Comparison of ENCODE assay signal across 1 cellular context in the genomic region with DNA sequence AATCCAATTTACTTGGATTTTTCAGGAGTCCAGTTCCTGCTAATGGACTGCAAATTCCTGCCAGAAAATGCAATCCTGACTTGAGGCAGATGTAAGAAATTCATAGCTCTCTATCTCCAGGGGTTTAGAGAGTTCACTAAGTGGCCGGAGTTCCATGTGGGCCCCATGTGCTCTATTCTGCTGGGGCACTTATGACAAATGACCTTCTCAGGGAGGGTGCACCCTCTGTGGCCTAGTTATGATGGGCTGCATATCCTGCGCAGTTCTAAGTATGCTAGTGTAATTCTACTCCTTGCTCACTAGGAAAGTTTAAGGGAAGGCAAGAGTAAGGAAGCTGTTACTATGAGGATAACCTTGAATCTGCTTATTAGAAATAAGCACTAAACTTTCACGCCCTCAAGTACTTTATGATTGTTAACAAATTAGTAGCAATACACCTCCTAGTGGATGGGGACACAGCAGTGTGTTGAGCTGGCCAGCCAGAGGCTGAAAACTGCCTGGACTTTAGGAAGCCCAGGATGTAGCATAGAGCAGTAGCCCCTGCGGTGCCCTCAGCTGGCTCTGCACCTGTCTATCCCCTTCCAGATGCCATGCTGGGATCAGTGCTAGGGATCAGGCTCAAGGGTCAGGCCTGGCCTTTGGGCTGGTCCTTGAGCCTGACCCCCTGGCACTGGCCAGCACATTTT.
TF ChIP-seq lines count a peak whose summit lies in the region.

No MANE protein-coding gene starts in this region.

TF ChIP-seq in WTC11, 78 proteins besides CTCF, POLR2A, EP300 and RAD21:
- TF ChIP-seq HMGA2 (CRISPR knock-in tag; IDR thresholded peaks at IDR 0.05) = no peak
- no peak for TF ChIP-seq ZNF416 (CRISPR knock-in tag; IDR thresholded peaks at IDR 0.05)
- no peak for TF ChIP-seq ARID4B (CRISPR knock-in tag; IDR thresholded peaks at IDR 0.05; ENCODE audit: borderline replicate concordance)
- no peak for TF ChIP-seq ZNF121 (CRISPR knock-in tag; IDR thresholded peaks at IDR 0.05)
- TF ChIP-seq E2F5 (CRISPR knock-in tag; IDR thresholded peaks at IDR 0.05) = no peak
- no peak for TF ChIP-seq CDX4 (CRISPR knock-in tag; IDR thresholded peaks at IDR 0.05; ENCODE audit: borderline replicate concordance)
- no peak for TF ChIP-seq SMAD3 (CRISPR knock-in tag; IDR thresholded peaks at IDR 0.05; ENCODE audit: borderline replicate concordance)
- TF ChIP-seq FOXP4 (CRISPR knock-in tag; IDR thresholded peaks at IDR 0.05) = no peak
- TF ChIP-seq ZNF219 (CRISPR knock-in tag; IDR thresholded peaks at IDR 0.05; ENCODE audit: borderline replicate concordance) = no peak
- no peak for TF ChIP-seq ZBTB43 (CRISPR knock-in tag; IDR thresholded peaks at IDR 0.05)
- TF ChIP-seq USF1 (CRISPR knock-in tag; IDR thresholded peaks at IDR 0.05) = no peak
